28 cellular contexts compared by ENCODE assay signal in genomic region chr19:47264629-47265028, GRCh38. TPM values are rescaled to one million over a fixed set of nuclear protein-coding genes. Genes with fewer than 3 reads are reported as not detected.
"Had no signal": no experiment of that assay in that cellular context is flagged by ENCODE, and none has a peak within 500 bp of the region (broad histone marks: within the 10 kb centered on the region; RNA-seq: fewer than 3 reads in every experiment).

No MANE protein-coding gene starts in this region.

- H3K27me3 ChIP-seq: brain microvascular endothelial cell, cardiac muscle cell, SJSA1 had no signal

- H3K4me1 ChIP-seq: SJSA1 had no signal

- H3K27ac Mint-ChIP-seq: activated CD4-positive, alpha-beta memory T cell treated with anti-CD3 and anti-CD28 coated beads for 36 hours; activated CD4-positive, alpha-beta T cell treated with anti-CD3 and anti-CD28 coated beads, Interleukin-2, amount 10 ng/mL, durations not matched to agents 24 days and 14 days; T-helper 2 cell treated with Interferon-gamma antibody and Interleukin-4, amounts not matched to agents 5 μg/mL and 100 μg/mL, for 36 hours had no signal

- H3K27me3 Mint-ChIP-seq: activated CD4-positive, alpha-beta memory T cell treated with anti-CD3 and anti-CD28 coated beads for 36 hours; activated CD4-positive, alpha-beta T cell treated with anti-CD3 and anti-CD28 coated beads, Interleukin-2, amount 10 ng/mL, durations not matched to agents 24 days and 14 days had no signal

- H3K27ac ChIP-seq: brain microvascular endothelial cell, cardiac muscle cell, SJSA1 had no signal

- ATAC-seq: activated naive CD4-positive, alpha-beta T cell treated with anti-CD3 and anti-CD28 coated beads, Interleukin-2, amount 50 U/mL, for 72 hours; activated T-cell treated with anti-CD3 and anti-CD28 coated beads, Interleukin-2, amount 50 U/mL, for 4 hours; Panc1; SK-N-SH treated with all-trans-retinoic acid at 6 μM for 48 hours had no signal

- H3K9me3 ChIP-seq: SJSA1 had no signal

- H3K4me3 ChIP-seq: cardiac muscle cell, SJSA1 had no signal

- DNase-seq: activated CD4-positive, alpha-beta memory T cell treated with anti-CD3 and anti-CD28 coated beads for 36 hours; activated CD4-positive, alpha-beta T cell treated with anti-CD3 and anti-CD28 coated beads, Interleukin-2, amount 10 ng/mL, durations not matched to agents 24 days and 14 days; activated CD4-positive, CD25-positive, alpha-beta regulatory T cell treated with anti-CD3 and anti-CD28 coated beads, Interleukin-2, amount 50 U/mL, for 72 hours; activated CD8-positive, alpha-beta memory T cell treated with anti-CD3 and anti-CD28 coated beads for 24 hours; activated effector memory CD4-positive, alpha-beta T cell treated with anti-CD3 and anti-CD28 coated beads, Interleukin-2, amount 50 U/mL, for 16 hours; activated naive CD4-positive, alpha-beta T cell treated with Interleukin-2 at 50 U/mL for 16 hours; activated T-cell treated with anti-CD3 and anti-CD28 coated beads, Interleukin-2, amount 50 U/mL, for 4 hours; amygdala; brain microvascular endothelial cell; Karpas-422; MM.1S; NCI-H1105 treated with DMSO at 0.1 percent for 48 hours; NCI-H1436 treated with DMSO at 0.1 percent for 48 hours; NCI-H187; NCI-H2081; NCI-H510A treated with DMSO at 0.1 percent for 48 hours; NCI-H69; NK-92 treated with Interleukin-12 subunit alpha and Interleukin-12 subunit beta, amount 100 ng/mL, for 24 hours; OCI-M1; RPMI8226; SHP77; SW 1271 had no signal

- H3K4me3 Mint-ChIP-seq: activated CD4-positive, alpha-beta memory T cell treated with anti-CD3 and anti-CD28 coated beads for 36 hours; activated CD4-positive, alpha-beta T cell treated with anti-CD3 and anti-CD28 coated beads, Interleukin-2, amount 10 ng/mL, durations not matched to agents 24 days and 14 days; activated T-cell treated with anti-CD3 and anti-CD28 coated beads, Interleukin-2, amount 50 U/mL, for 4 hours; T-helper 2 cell treated with Interferon-gamma antibody and Interleukin-4, amounts not matched to agents 5 μg/mL and 100 μg/mL, for 36 hours had no signal

- H3K9me3 Mint-ChIP-seq: activated CD4-positive, alpha-beta memory T cell treated with anti-CD3 and anti-CD28 coated beads for 36 hours; activated CD4-positive, alpha-beta T cell treated with anti-CD3 and anti-CD28 coated beads, Interleukin-2, amount 10 ng/mL, durations not matched to agents 24 days and 14 days; activated naive CD4-positive, alpha-beta T cell treated with anti-CD3 and anti-CD28 coated beads, Interleukin-2, amount 50 U/mL, for 72 hours; activated T-cell treated with anti-CD3 and anti-CD28 coated beads, Interleukin-2, amount 50 U/mL, for 4 hours; T-helper 2 cell treated with Interferon-gamma antibody and Interleukin-4, amounts not matched to agents 5 μg/mL and 100 μg/mL, for 36 hours had no signal

RNA-seq across cellular contexts. Expression of gene C5AR1, which starts 45.0 kb away (rescaled TPM):
- total RNA-seq: cardiac muscle cell, SJSA1 had no signal
